17 cellular contexts compared by ENCODE assay signal in genomic region chr11:12123177-12123576, GRCh38. TPM values are rescaled to one million over a fixed set of nuclear protein-coding genes. Genes with fewer than 3 reads are reported as not detected.
DNase-seq lines count a peak whose midpoint lies in the region; ATAC-seq, FAIRE-seq and TF ChIP-seq lines count a peak whose summit lies in the region.
"Had no signal": no experiment of that assay in that cellular context is flagged by ENCODE, and none has a peak within 500 bp of the region (broad histone marks: within the 10 kb centered on the region; RNA-seq: fewer than 3 reads in every experiment).

No MANE protein-coding gene starts in this region.

- H3K36me3 ChIP-seq in neural progenitor cell, result no peaks in the 10 kb centered on the region
- H3K36me3 ChIP-seq: ovary had no signal

- H2AFZ ChIP-seq in neural progenitor cell (replicated peaks), result no peak overlapping the region

- H3K4me1 Mint-ChIP-seq in neural progenitor cell, result peaks cover 14% of the 10 kb centered on the region

- H3K27ac ChIP-seq in A549, result peak overlapping the region in 1 of 2 experiments; percentile 73; a peak in 4 of 6 replicates
- no peak overlapping the region for H3K27ac ChIP-seq in neural progenitor cell
- H3K27ac ChIP-seq: ovary had no signal

- ATAC-seq in A549, result no peak
- no peak for ATAC-seq in GM21619 (IDR thresholded peaks at IDR 0.05; ENCODE audit: unreplicated experiment)
- ATAC-seq: HCT116 had no signal

- no peak for TF ChIP-seq EP300 in A549 (IDR thresholded peaks at IDR 0.05)

- no peaks in the 10 kb centered on the region for H3K27me3 ChIP-seq in neural progenitor cell
- H3K27me3 ChIP-seq: ovary had no signal

- no peak overlapping the region for H3K4me3 ChIP-seq in A549
- H3K4me3 ChIP-seq in neural progenitor cell, result no peak overlapping the region
- H3K4me3 ChIP-seq: ovary had no signal

- H3K79me2 ChIP-seq in neural progenitor cell (ENCODE audit: low read depth), result no peaks in the 10 kb centered on the region

- TF ChIP-seq POLR2A in A549 (IDR thresholded peaks at IDR 0.05; ENCODE audit: low read length), result no peak

- H3F3A ChIP-seq in neural progenitor cell (ENCODE audit: low read depth), result no peaks in the 10 kb centered on the region

- TF ChIP-seq RAD21 in A549 (conservative IDR thresholded peaks at IDR 0.05 in 1 of 2, IDR thresholded peaks at IDR 0.05 in 1 of 2), result no peak

- POLR2A ChIA-PET in A549 (lab: Yijun Ruan, JAX), result no interaction called here

- H3K4me2 ChIP-seq in A549, result 0 out of 3 replicates have a peak overlapping the region, but pooled peaks have one; percentile 1
- no peak overlapping the region for H3K4me2 ChIP-seq in neural progenitor cell

- no peaks in the 10 kb centered on the region for H3K9me3 Mint-ChIP-seq in neural progenitor cell

- no peaks in the 10 kb centered on the region for H3K9me3 ChIP-seq in A549
- H3K9me3 ChIP-seq in neural progenitor cell (ENCODE audit: low read depth), result no peaks in the 10 kb centered on the region
- H3K9me3 ChIP-seq: ovary had no signal

- H3K27me3 Mint-ChIP-seq in neural progenitor cell (ENCODE audit: insufficient read depth, low read depth), result no peaks in the 10 kb centered on the region

- TF ChIP-seq CTCF in A549 (IDR thresholded peaks at IDR 0.05) (no peak), neural progenitor cell (IDR thresholded peaks at IDR 0.05) (no peak)

- no peak overlapping the region for H3K9ac ChIP-seq in neural progenitor cell

- DNase-seq in A549 (ENCODE audit: low read depth in 1 of 2, low spot score in 1 of 2) (no peak), LHCN-M2 (ENCODE audit: low read depth) (peak; percentile 88), dermis blood vessel endothelial cell (peak; percentile 35), kidney glomerular epithelial cell (lab: John Stamatoyannopoulos, UW) (peak; percentile 23), NCI-H146 treated with DMSO at 0.1 percent for 48 hours (lab: John Stamatoyannopoulos, UW; ENCODE audit: unreplicated experiment) (no peak), neural progenitor cell (ENCODE audit: low spot score) (no peak)
- no peak for DNase-seq in activated effector memory CD4-positive, alpha-beta T cell treated with Interleukin-2 at 50 U/mL for 16 hours
- DNase-seq: ACHN; Calu3; central memory CD4-positive, alpha-beta T cell; midbrain; NCI-H1930; ovary; Right ventricle myocardium superior; stimulated activated CD4-positive, alpha-beta T cell treated with anti-CD3 and anti-CD28 coated beads, Interleukin-12 subunit alpha, Interleukin-12 subunit beta, amount 100 ng/mL, for 4 hours had no signal

- H3K36me3 Mint-ChIP-seq in neural progenitor cell, result no peaks in the 10 kb centered on the region

- no peak overlapping the region for H3K4me3 Mint-ChIP-seq in neural progenitor cell

- H4K20me1 ChIP-seq in neural progenitor cell (ENCODE audit: low read depth), result no peaks in the 10 kb centered on the region

- H3K4me1 ChIP-seq in A549 (peaks cover 69% of the 10 kb centered on the region), neural progenitor cell (peaks cover 6% of the 10 kb centered on the region)

- WGBS in A549 (ENCODE audit: missing lambda C conversion rate), result 83% methylated on average over 1 of the region's 1 CpG

- CTCF ChIA-PET in A549 (lab: Yijun Ruan, JAX), result interaction anchor here (0.7 to 2.5 kb wide), 9 partner anchors 11 to 161 kb away, joined by 3 to 11 read pairs (median 4); no protein-coding TSS in a partner anchor

- H3K27ac Mint-ChIP-seq in neural progenitor cell, result no peak overlapping the region

- no peak for FAIRE-seq in A549 (lab: Jason Lieb, UNC)

TF ChIP-seq in A549, 52 proteins besides CTCF, POLR2A, EP300 and RAD21:
- TF ChIP-seq HOXB5 (CRISPR knock-in tag; IDR thresholded peaks at IDR 0.05) (no peak), EHMT2 (IDR thresholded peaks at IDR 0.05; ENCODE audit: low read depth) (no peak), ZNF302 (CRISPR knock-in tag; IDR thresholded peaks at IDR 0.05) (no peak), TP53 (CRISPR knock-in tag; IDR thresholded peaks at IDR 0.05) (no peak), NR3C1 (IDR thresholded peaks at IDR 0.05) (no peak), NFE2L2 (conservative IDR thresholded peaks at IDR 0.05; ENCODE audit: low read length) (no peak), USF2 (IDR thresholded peaks at IDR 0.05) (no peak), HEYL (CRISPR knock-in tag; IDR thresholded peaks at IDR 0.05) (no peak), FOXS1 (CRISPR knock-in tag; IDR thresholded peaks at IDR 0.05) (no peak), ESRRA (IDR thresholded peaks at IDR 0.05; ENCODE audit: borderline replicate concordance, low read length) (no peak), POLR2AphosphoS2 (conservative IDR thresholded peaks at IDR 0.05; ENCODE audit: low read length) (no peak), PHF8 (IDR thresholded peaks at IDR 0.05; ENCODE audit: borderline replicate concordance, low read depth) (no peak), MYC (IDR thresholded peaks at IDR 0.05; ENCODE audit: borderline replicate concordance, low read length) (no peak), MAZ (IDR thresholded peaks at IDR 0.05; ENCODE audit: borderline replicate concordance, low read depth, low read length) (no peak), RFX5 (IDR thresholded peaks at IDR 0.05) (no peak)
- TF ChIP-seq, protein P1, sequence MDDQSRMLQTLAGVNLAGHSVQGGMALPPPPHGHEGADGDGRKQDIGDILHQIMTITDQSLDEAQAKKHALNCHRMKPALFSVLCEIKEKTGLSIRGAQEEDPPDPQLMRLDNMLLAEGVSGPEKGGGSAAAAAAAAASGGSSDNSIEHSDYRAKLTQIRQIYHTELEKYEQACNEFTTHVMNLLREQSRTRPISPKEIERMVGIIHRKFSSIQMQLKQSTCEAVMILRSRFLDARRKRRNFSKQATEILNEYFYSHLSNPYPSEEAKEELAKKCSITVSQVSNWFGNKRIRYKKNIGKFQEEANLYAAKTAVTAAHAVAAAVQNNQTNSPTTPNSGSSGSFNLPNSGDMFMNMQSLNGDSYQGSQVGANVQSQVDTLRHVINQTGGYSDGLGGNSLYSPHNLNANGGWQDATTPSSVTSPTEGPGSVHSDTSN (IDR thresholded peaks at IDR 0.05), result no peak
- TF ChIP-seq, protein P2, sequence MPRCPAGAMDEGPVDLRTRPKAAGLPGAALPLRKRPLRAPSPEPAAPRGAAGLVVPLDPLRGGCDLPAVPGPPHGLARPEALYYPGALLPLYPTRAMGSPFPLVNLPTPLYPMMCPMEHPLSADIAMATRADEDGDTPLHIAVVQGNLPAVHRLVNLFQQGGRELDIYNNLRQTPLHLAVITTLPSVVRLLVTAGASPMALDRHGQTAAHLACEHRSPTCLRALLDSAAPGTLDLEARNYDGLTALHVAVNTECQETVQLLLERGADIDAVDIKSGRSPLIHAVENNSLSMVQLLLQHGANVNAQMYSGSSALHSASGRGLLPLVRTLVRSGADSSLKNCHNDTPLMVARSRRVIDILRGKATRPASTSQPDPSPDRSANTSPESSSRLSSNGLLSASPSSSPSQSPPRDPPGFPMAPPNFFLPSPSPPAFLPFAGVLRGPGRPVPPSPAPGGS (IDR thresholded peaks at IDR 0.05), result no peak

RNA-seq across cellular contexts. Expression of gene MICAL2, which starts 12.8 kb away (rescaled TPM):
- polyA plus RNA-seq in A549 (2011; rRNA removed), result 42.1 and 52.4 TPM in 2 replicates
- 19.3 and 22.9 TPM in 2 replicates for polyA plus RNA-seq in A549 (2012; cell fraction: cytosol; rRNA removed)
- 25.5 and 31.9 TPM in 2 replicates for polyA plus RNA-seq in A549 (2012; cell fraction: nucleus; rRNA removed)
- polyA plus RNA-seq in A549 (2017; fragmentation: RNase III; extraction: RNeasy Plus Mini Kit Qiagen cat#74134 plus additional on column Dnase treatment), result 39.8 to 43.6 TPM (median 43.5 TPM) in 3 replicates
- polyA minus RNA-seq in A549 (2011; rRNA and poly(A)+ RNA removed), result 104 and 112 TPM in 2 replicates
- 83.0 and 85.3 TPM in 2 replicates for total RNA-seq in LHCN-M2 (2014; rRNA removed)
- polyA plus RNA-seq in LHCN-M2 (2012), result 105 TPM
- 110 and 124 TPM in 2 replicates for total RNA-seq in dermis blood vessel endothelial cell
- 0.60 and 0.68 TPM in 2 replicates for total RNA-seq in neural progenitor cell (ENCODE audit: low replicate concordance)

Comparison
In these comparisons a context has a peak if more than half of its experiments do, and no peak if none do; other contexts are left out.
1. DNase-seq: peak in LHCN-M2 (single experiment), dermis blood vessel endothelial cell (single experiment) and kidney glomerular epithelial cell (single experiment); none in A549 (0 of 2), NCI-H146 treated with DMSO at 0.1 percent for 48 hours (single experiment), activated effector memory CD4-positive, alpha-beta T cell treated with Interleukin-2 at 50 U/mL for 16 hours (single experiment) and neural progenitor cell (single experiment).
2. RNA of gene MICAL2, which starts 12.8 kb away (total RNA-seq): 110 to 124 TPM in dermis blood vessel endothelial cell and 83.0 to 85.3 TPM in LHCN-M2; 0.60 to 0.68 TPM in neural progenitor cell; every median in the first group is over 10 times any median in the second.